In the genomic region with DNA sequence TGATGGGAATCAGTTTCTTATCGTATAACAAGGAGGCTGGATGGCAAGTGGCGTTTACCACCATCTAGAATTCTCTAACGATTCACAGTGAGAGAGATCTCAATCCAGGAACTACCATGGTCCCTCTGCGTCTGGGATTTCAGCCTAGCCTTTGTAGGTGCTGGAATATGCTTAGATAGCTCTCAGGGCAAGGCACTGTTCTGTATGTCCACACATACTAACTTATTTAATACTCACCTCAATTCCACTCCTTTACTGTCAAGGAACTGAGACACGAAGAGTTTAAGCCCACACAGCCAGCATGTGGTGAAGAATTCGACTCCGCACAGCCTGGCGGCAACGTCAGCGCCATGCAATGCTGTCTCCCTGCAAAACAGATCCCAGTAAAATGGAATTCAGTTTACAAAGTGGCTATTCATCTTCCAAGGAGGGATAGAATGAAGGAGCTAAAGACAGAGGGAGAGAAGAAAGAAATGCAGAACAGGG, we compare ENCODE assay signal across 19 cellular contexts.
DNase-seq lines count a peak whose midpoint lies in the region; TF ChIP-seq lines count a peak whose summit lies in the region.
"Had no signal": no experiment of that assay in that cellular context is flagged by ENCODE, and none has a peak within 500 bp of the region (broad histone marks: within the 10 kb centered on the region; RNA-seq: fewer than 3 reads in every experiment).

No MANE protein-coding gene starts in this region.

- peak overlapping the region; percentile 62 for H2BK5ac ChIP-seq in mesendoderm (ENCODE audit: low read length)

- H4K8ac ChIP-seq in mesendoderm (ENCODE audit: low read depth, low read length) = no peak overlapping the region

- WGBS in endodermal cell (ENCODE audit: insufficient coverage in 1 of 2, insufficient read length in 1 of 2), 2 experiments = 1 to 14% methylated on average over 9 to 10 of the region's 10 CpGs
- no CpG with 5 or more reads among the region's 10 CpGs for WGBS in mesendoderm (ENCODE audit: extremely low coverage, insufficient coverage, low lambda C conversion rate)
- 2% methylated on average over 10 of the region's 10 CpGs for WGBS in smooth muscle cell (ENCODE audit: low lambda C conversion rate)
- 69 to 73% methylated on average over 10 of the region's 10 CpGs for whole genome bisulfite sequencing in thyroid gland, 2 donors

- peak overlapping the region; percentile 89 for H3K27ac Mint-ChIP-seq in endodermal cell
- H3K27ac Mint-ChIP-seq: memory B cell; naive thymus-derived CD8-positive, alpha-beta T cell had no signal

- H2AFZ ChIP-seq in smooth muscle cell (ENCODE audit: low read depth) = peak overlapping the region; percentile 76

- DNase-seq in endodermal cell = no peak
- no peak for DNase-seq in mesendoderm
- no peak for DNase-seq in smooth muscle cell (lab: John Stamatoyannopoulos, UW; ENCODE audit: unreplicated experiment)
- no peak for DNase-seq in thyroid gland
- DNase-seq in NCI-H2171 (lab: John Stamatoyannopoulos, UW) = no peak
- DNase-seq in AG08395 (ENCODE audit: low spot score) = no peak
- DNase-seq: activated CD4-positive, alpha-beta T cell treated with anti-CD3 and anti-CD28 coated beads, Interleukin-2, amount 50 U/mL, for 4 hours; activated gamma-delta T cell; adrenal gland; central memory CD4-positive, alpha-beta T cell; effector CD8-positive, alpha-beta T cell; EL; Kasumi-1; naive thymus-derived CD8-positive, alpha-beta T cell; NCI-H1092 treated with DMSO at 0.1 percent for 48 hours; NCI-H2107; stimulated activated CD8-positive, alpha-beta memory T cell treated with anti-CD3 and anti-CD28 coated beads, Interleukin-4, amount 100 ng/mL, for 48 hours had no signal

- H3K36me3 ChIP-seq in HUES6 (ENCODE audit: control insufficient read depth, insufficient read depth, low read length) = no peaks in the 10 kb centered on the region
- H3K36me3 ChIP-seq in endodermal cell (ENCODE audit: control insufficient read depth, insufficient read depth, low read length) = no peaks in the 10 kb centered on the region
- no peaks in the 10 kb centered on the region for H3K36me3 ChIP-seq in mesendoderm (ENCODE audit: control insufficient read depth, insufficient read depth, low read length)
- no peaks in the 10 kb centered on the region for H3K36me3 ChIP-seq in smooth muscle cell (ENCODE audit: low read depth)
- no peaks in the 10 kb centered on the region for H3K36me3 ChIP-seq in thyroid gland
- H3K36me3 ChIP-seq: adrenal gland had no signal

- peak overlapping the region; percentile 83 for H2BK120ac ChIP-seq in mesendoderm (ENCODE audit: low read depth, low read length)

- peak overlapping the region; percentile 66 for H3K4ac ChIP-seq in mesendoderm (ENCODE audit: low read depth, low read length)

- H3K27ac ChIP-seq in HUES6 (ENCODE audit: low read depth, low read length) (peak overlapping the region; percentile 82), endodermal cell (ENCODE audit: low read depth, low read length) (peak overlapping the region; percentile 79), mesendoderm (ENCODE audit: low read depth, low read length) (peak overlapping the region; percentile 68), smooth muscle cell (ENCODE audit: low read depth) (peak overlapping the region; percentile 60), thyroid gland (no peak overlapping the region)
- H3K27ac ChIP-seq: adrenal gland had no signal

- TF ChIP-seq POLR2A in thyroid gland (IDR thresholded peaks at IDR 0.05) = no peak

- TF ChIP-seq CTCF in endodermal cell (conservative IDR thresholded peaks at IDR 0.05) (no peak), smooth muscle cell (IDR thresholded peaks at IDR 0.05; ENCODE audit: borderline replicate concordance, insufficient read depth, poor library complexity, severe bottlenecking) (no peak), thyroid gland (IDR thresholded peaks at IDR 0.05) (no peak)

- peak overlapping the region; percentile 54 for H3K4me3 Mint-ChIP-seq in endodermal cell
- H3K4me3 Mint-ChIP-seq: memory B cell; naive thymus-derived CD8-positive, alpha-beta T cell had no signal

- H4K5ac ChIP-seq in mesendoderm (ENCODE audit: low read length) = no peak overlapping the region

- H3K4me2 ChIP-seq in mesendoderm (ENCODE audit: low read length) (peak overlapping the region; percentile 35), smooth muscle cell (peak overlapping the region; percentile 77)

- no peaks in the 10 kb centered on the region for H4K20me1 ChIP-seq in smooth muscle cell (ENCODE audit: low read depth)

- no peak overlapping the region for H3K23ac ChIP-seq in mesendoderm (ENCODE audit: low read length)

- H3K9ac ChIP-seq in HUES6 (ENCODE audit: low read length) (peak overlapping the region; percentile 89), endodermal cell (ENCODE audit: extremely low read depth, low read length, poor library complexity, severe bottlenecking) (peak overlapping the region; percentile 77), mesendoderm (ENCODE audit: low read length) (peak overlapping the region; percentile 42), smooth muscle cell (ENCODE audit: low read depth) (no peak overlapping the region)

- H3K18ac ChIP-seq in mesendoderm (ENCODE audit: low read length) = peak overlapping the region; percentile 72

- H2AK5ac ChIP-seq in mesendoderm (ENCODE audit: low read length) = no peak overlapping the region

- intact Hi-C loops in thyroid gland (cut with DNase I) = no loop called here

- H3K4me1 ChIP-seq in HUES6 (ENCODE audit: control insufficient read depth, insufficient read depth, low read length) (peaks cover 66% of the 10 kb centered on the region), endodermal cell (ENCODE audit: control insufficient read depth, insufficient read depth, low read length) (peaks cover 22% of the 10 kb centered on the region), mesendoderm (ENCODE audit: control insufficient read depth, low read depth, low read length) (peaks cover 32% of the 10 kb centered on the region), smooth muscle cell (ENCODE audit: low read depth) (peaks cover 34% of the 10 kb centered on the region), thyroid gland (peaks cover 0 to under 1% of the 10 kb centered on the region in 2 donors)
- H3K4me1 ChIP-seq: adrenal gland had no signal

- peaks cover 65% of the 10 kb centered on the region for H3K4me1 Mint-ChIP-seq in endodermal cell
- H3K4me1 Mint-ChIP-seq: memory B cell had no signal

- peaks cover 3% of the 10 kb centered on the region for H3F3A ChIP-seq in smooth muscle cell (ENCODE audit: low read depth)

- H3K4me3 ChIP-seq in HUES6 (ENCODE audit: low read depth, low read length) (peak overlapping the region; percentile 49), endodermal cell (ENCODE audit: low read length) (peak overlapping the region; percentile 81), mesendoderm (ENCODE audit: low read length) (no peak overlapping the region), smooth muscle cell (peak overlapping the region; percentile 7), thyroid gland (replicated peaks in 1 of 3) (no peak overlapping the region)
- H3K4me3 ChIP-seq: adrenal gland had no signal

- no peaks in the 10 kb centered on the region for H3K36me3 Mint-ChIP-seq in endodermal cell (ENCODE audit: low read depth)
- H3K36me3 Mint-ChIP-seq: memory B cell; naive thymus-derived CD8-positive, alpha-beta T cell had no signal

- H3K9me3 ChIP-seq in HUES6 (ENCODE audit: control insufficient read depth, insufficient read depth, low read depth, low read length) (no peaks in the 10 kb centered on the region), endodermal cell (ENCODE audit: control insufficient read depth, low read length) (no peaks in the 10 kb centered on the region), smooth muscle cell (replicated peaks; ENCODE audit: low read depth) (no peaks in the 10 kb centered on the region), thyroid gland (no peaks in the 10 kb centered on the region)
- H3K9me3 ChIP-seq: adrenal gland had no signal

- H2BK15ac ChIP-seq in mesendoderm (replicated peaks; ENCODE audit: low read depth) = no peak overlapping the region

- H3K27me3 ChIP-seq in HUES6 (ENCODE audit: control insufficient read depth, insufficient read depth, low read length) = no peaks in the 10 kb centered on the region
- H3K27me3 ChIP-seq in endodermal cell (ENCODE audit: control insufficient read depth, insufficient read depth, low read length, poor library complexity, severe bottlenecking) = no peaks in the 10 kb centered on the region
- H3K27me3 ChIP-seq in mesendoderm (ENCODE audit: insufficient read depth, low read length, poor library complexity) = no peaks in the 10 kb centered on the region
- no peaks in the 10 kb centered on the region for H3K27me3 ChIP-seq in smooth muscle cell (ENCODE audit: low read depth)
- H3K27me3 ChIP-seq in thyroid gland = no peaks in the 10 kb centered on the region
- H3K27me3 ChIP-seq: adrenal gland had no signal

- no peaks in the 10 kb centered on the region for H3K79me1 ChIP-seq in mesendoderm (ENCODE audit: low read length)

- H3K56ac ChIP-seq in mesendoderm (ENCODE audit: low read length) = peak overlapping the region; percentile 82

- H3K9me3 Mint-ChIP-seq in endodermal cell = no peaks in the 10 kb centered on the region
- H3K9me3 Mint-ChIP-seq: memory B cell; naive thymus-derived CD8-positive, alpha-beta T cell had no signal

- H3K27me3 Mint-ChIP-seq in endodermal cell (ENCODE audit: insufficient read depth) = no peaks in the 10 kb centered on the region

- H3K79me2 ChIP-seq in mesendoderm (ENCODE audit: control insufficient read depth, insufficient read depth, low read length) (no peaks in the 10 kb centered on the region), smooth muscle cell (ENCODE audit: low read depth) (no peaks in the 10 kb centered on the region)

Comparison
In these comparisons a context has a peak if more than half of its experiments do, and no peak if none do; other contexts are left out.
1. H3K27ac ChIP-seq: peak in HUES6 (single experiment), endodermal cell (single experiment), mesendoderm (single experiment) and smooth muscle cell (single experiment); none in thyroid gland (0 of 3).
2. H3K4me3 ChIP-seq: peak in HUES6 (single experiment), endodermal cell (single experiment) and smooth muscle cell (single experiment); none in mesendoderm (single experiment) and thyroid gland (0 of 3).